ENCODE assay signal across 17 cellular contexts in genomic region chr6:7239590-7239948, GRCh38.
DNase-seq lines count a peak whose midpoint lies in the region; ATAC-seq, FAIRE-seq and TF ChIP-seq lines count a peak whose summit lies in the region.
"Had no signal": no experiment of that assay in that cellular context is flagged by ENCODE, and none has a peak within 500 bp of the region (broad histone marks: within the 10 kb centered on the region; RNA-seq: fewer than 3 reads in every experiment).

No MANE protein-coding gene starts in this region.

- H3K4me1 Mint-ChIP-seq in Caco-2 (ENCODE audit: low read depth, unreplicated experiment): peaks cover 49% of the 10 kb centered on the region
- H3K4me1 Mint-ChIP-seq in stimulated activated memory B cell treated with anti-CD40 and anti-IgM and Interleukin-4, amounts not matched to agents 10 μg/mL and 1 μg/mL and 100 μg/mL, for 72 hours: peaks cover 74% of the 10 kb centered on the region

- H3K4me1 ChIP-seq in Caco-2: peaks cover 27% of the 10 kb centered on the region
- peaks cover 4 to 5% of the 10 kb centered on the region in 2 donors for H3K4me1 ChIP-seq in small intestine (ENCODE audit: control insufficient read depth in 2 of 2, insufficient read depth in 1 of 2, low read depth in 1 of 2, low read length in 1 of 2)
- H3K4me1 ChIP-seq in sigmoid colon: peaks cover 0 to 26% (median 6%) of the 10 kb centered on the region in 4 donors

- in situ Hi-C loops in SK-MEL-5 (cut with HindIII; ENCODE audit: low pct_unique_long_range_greater_than_20kb, low sequenced_read_pairs): no loop called here

- H3K36me3 ChIP-seq in Caco-2 (ENCODE audit: control insufficient read depth, insufficient read depth, low read length) (peaks cover 8% of the 10 kb centered on the region), small intestine (ENCODE audit: control insufficient read depth in 2 of 2, insufficient read depth in 2 of 2, low read length in 2 of 2) (peaks cover 4 to 12% of the 10 kb centered on the region in 2 donors), sigmoid colon (peaks cover 0 to 38% (median 10%) of the 10 kb centered on the region in 4 donors)

- CTCF ChIA-PET in Caco-2 (lab: Charles Lee): interaction anchor here (0.5 to 1.1 kb wide), 2 partner anchors 272 to 516 kb away, joined by 3 to 7 read pairs; no protein-coding TSS in a partner anchor

- BruUV-seq in Caco-2 (replicated peaks; lab: Mats Ljungman, UMichigan): no TSS peak

- no peak for TF ChIP-seq POLR2A in sigmoid colon (IDR thresholded peaks at IDR 0.05)

- peaks cover 77% of the 10 kb centered on the region for H3K36me3 Mint-ChIP-seq in Caco-2 (ENCODE audit: insufficient read depth, unreplicated experiment)
- H3K36me3 Mint-ChIP-seq in stimulated activated memory B cell treated with anti-CD40 and anti-IgM and Interleukin-4, amounts not matched to agents 10 μg/mL and 1 μg/mL and 100 μg/mL, for 72 hours: peaks cover 49% of the 10 kb centered on the region

- intact Hi-C loops in Caco-2 (cut with micrococcal nuclease; ENCODE audit: unreplicated experiment): no loop called here
- intact Hi-C loops in sigmoid colon (cut with DNase I): loop anchor here (10.0 kb wide), 1 partner anchor 325 kb away; no protein-coding TSS in a partner anchor

- no peak overlapping the region for H3K27ac ChIP-seq in small intestine (ENCODE audit: low read depth in 1 of 2, low read length in 1 of 2)
- no peak overlapping the region for H3K27ac ChIP-seq in sigmoid colon
- H3K27ac ChIP-seq: parathyroid adenoma had no signal

- no peaks in the 10 kb centered on the region for H3K27me3 Mint-ChIP-seq in Caco-2 (ENCODE audit: insufficient read depth, unreplicated experiment)
- H3K27me3 Mint-ChIP-seq in stimulated activated memory B cell treated with anti-CD40 and anti-IgM and Interleukin-4, amounts not matched to agents 10 μg/mL and 1 μg/mL and 100 μg/mL, for 72 hours: no peaks in the 10 kb centered on the region
- H3K27me3 Mint-ChIP-seq: B cell had no signal

- ATAC-seq in stimulated activated memory B cell treated with anti-CD40 and anti-IgM and Interleukin-4, amounts not matched to agents 10 μg/mL and 1 μg/mL and 100 μg/mL, for 72 hours: no peak
- ATAC-seq in HG02885 (IDR thresholded peaks at IDR 0.05; ENCODE audit: poor library complexity, unreplicated experiment): no peak

- DNase-seq in Caco-2: no peak
- DNase-seq in SK-MEL-5 (ENCODE audit: low read depth, low spot score): peak; percentile 77
- DNase-seq in foreskin melanocyte: peak; percentile 15
- no peak for DNase-seq in NCI-H2029 (lab: John Stamatoyannopoulos, UW)
- no peak for DNase-seq in small intestine
- DNase-seq in sigmoid colon: no peak
- DNase-seq: cortex of kidney; left ventricle myocardium superior; stimulated activated CD4-positive, alpha-beta T cell treated with anti-CD3 and anti-CD28 coated beads, Interleukin-4, amount 100 ng/mL, for 24 hours had no signal

- TF ChIP-seq CTCF in Caco-2 (IDR thresholded peaks at IDR 0.05; ENCODE audit: insufficient read depth in 1 of 2, low read depth in 1 of 2, low read length in 1 of 2, severe bottlenecking in 1 of 2, unreplicated experiment in 1 of 2) (no peak), sigmoid colon (IDR thresholded peaks at IDR 0.05) (no peak)

- H3K9me3 ChIP-seq in Caco-2 (no peaks in the 10 kb centered on the region), small intestine (ENCODE audit: control insufficient read depth, low read depth) (no peaks in the 10 kb centered on the region), sigmoid colon (no peaks in the 10 kb centered on the region)
- H3K9me3 ChIP-seq: gastroesophageal sphincter had no signal

- H3K27me3 ChIP-seq in Caco-2 (replicated peaks; ENCODE audit: control insufficient read depth, insufficient read depth, low read length) (no peaks in the 10 kb centered on the region), small intestine (ENCODE audit: control insufficient read depth in 2 of 2, insufficient read depth in 2 of 2, low read length in 2 of 2) (no peaks in the 10 kb centered on the region), sigmoid colon (no peaks in the 10 kb centered on the region)
- H3K27me3 ChIP-seq: gastroesophageal sphincter had no signal

- no peaks in the 10 kb centered on the region for H3K9me3 Mint-ChIP-seq in Caco-2 (ENCODE audit: unreplicated experiment)
- H3K9me3 Mint-ChIP-seq in stimulated activated memory B cell treated with anti-CD40 and anti-IgM and Interleukin-4, amounts not matched to agents 10 μg/mL and 1 μg/mL and 100 μg/mL, for 72 hours: no peaks in the 10 kb centered on the region

- POLR2A ChIA-PET in Caco-2 (lab: Charles Lee): no interaction called here

- H3K4me3 ChIP-seq in Caco-2 (ENCODE audit: low read depth, low read length) (no peak overlapping the region), small intestine (ENCODE audit: low read depth in 1 of 2, low read length in 2 of 2) (no peak overlapping the region), sigmoid colon (no peak overlapping the region)
- H3K4me3 ChIP-seq: gastroesophageal sphincter, smooth muscle cell had no signal

- no peak for FAIRE-seq in small intestine (lab: Jason Lieb, UNC)
- FAIRE-seq: astrocyte, GM12892 had no signal

- peak overlapping the region; percentile 63 for H3K27ac Mint-ChIP-seq in Caco-2 (ENCODE audit: unreplicated experiment)
- H3K27ac Mint-ChIP-seq in stimulated activated memory B cell treated with anti-CD40 and anti-IgM and Interleukin-4, amounts not matched to agents 10 μg/mL and 1 μg/mL and 100 μg/mL, for 72 hours: peak overlapping the region; percentile 64

- no peak overlapping the region for H3K4me3 Mint-ChIP-seq in Caco-2 (ENCODE audit: unreplicated experiment)
- H3K4me3 Mint-ChIP-seq in stimulated activated memory B cell treated with anti-CD40 and anti-IgM and Interleukin-4, amounts not matched to agents 10 μg/mL and 1 μg/mL and 100 μg/mL, for 72 hours: no peak overlapping the region
- H3K4me3 Mint-ChIP-seq: B cell had no signal

- WGBS in small intestine, 3 donors: 71 to 82% (median 78%) methylated on average over 5 of the region's 5 CpGs
- WGBS in sigmoid colon, 2 donors: 77 to 79% methylated on average over 5 of the region's 5 CpGs

- TF ChIP-seq EP300 in sigmoid colon (IDR thresholded peaks at IDR 0.05): no peak

Comparison
In these comparisons a context has a peak if more than half of its experiments do, and no peak if none do; other contexts are left out.
1. DNase-seq: peak in SK-MEL-5 (single experiment) and foreskin melanocyte (single experiment); none in Caco-2 (0 of 2), NCI-H2029 (single experiment), small intestine (single experiment) and sigmoid colon (single experiment).